Comparison of ENCODE assay signal across 18 cellular contexts in the genomic region with DNA sequence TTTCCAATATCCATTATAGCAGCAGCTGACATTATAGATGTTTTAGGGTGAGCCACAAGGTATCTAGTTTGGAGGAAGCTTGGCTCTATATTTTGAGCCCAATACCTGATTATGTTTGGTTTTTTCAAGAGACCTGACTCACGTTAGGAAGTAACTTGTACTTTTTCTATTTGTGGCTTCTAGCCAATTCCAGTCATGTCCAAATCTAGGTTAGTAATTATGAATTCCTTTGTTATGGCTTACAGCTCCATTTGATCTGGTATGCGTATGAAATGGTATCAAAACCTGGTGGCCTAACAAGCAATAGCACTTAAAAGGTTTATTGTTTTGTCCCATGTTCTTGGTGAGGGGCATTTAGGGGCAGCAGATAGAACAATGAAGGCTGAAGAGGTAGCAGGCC.
DNase-seq lines count a peak whose midpoint lies in the region; FAIRE-seq and TF ChIP-seq lines count a peak whose summit lies in the region.
"Had no signal": no experiment of that assay in that cellular context is flagged by ENCODE, and none has a peak within 500 bp of the region (broad histone marks: within the 10 kb centered on the region; RNA-seq: fewer than 3 reads in every experiment).

No MANE protein-coding gene starts in this region.

- no peak for FAIRE-seq in bronchial epithelial cell (lab: Jason Lieb, UNC)
- FAIRE-seq: H54, HTR-8/SVneo had no signal

- TF ChIP-seq CTCF in RWPE1 (conservative IDR thresholded peaks at IDR 0.05; ENCODE audit: low read depth): no peak
- no peak for TF ChIP-seq CTCF in bronchial epithelial cell (IDR thresholded peaks at IDR 0.05; ENCODE audit: insufficient read depth, low read length, severe bottlenecking)
- no peak for TF ChIP-seq CTCF in fibroblast of pulmonary artery (IDR thresholded peaks at IDR 0.05; ENCODE audit: low read length, missing control alignments)

- H3K36me3 ChIP-seq in bronchial epithelial cell (ENCODE audit: control insufficient read depth, insufficient read depth, low read length): no peaks in the 10 kb centered on the region

- POLR2A ChIA-PET in RWPE1 (lab: Yijun Ruan, JAX; ENCODE audit: low non-redundant PET): no interaction called here

- H3K27ac ChIP-seq in RWPE1: no peak overlapping the region
- H3K27ac ChIP-seq: C4-2B had no signal

- CTCF ChIA-PET in RWPE1 (lab: Yijun Ruan, JAX): interaction anchor here (0.6 to 0.7 kb wide), 2 partner anchors 33 to 1531 kb away, joined by 3 to 4 read pairs; no protein-coding TSS in a partner anchor

- no peak overlapping the region for H3K4me3 ChIP-seq in bronchial epithelial cell (ENCODE audit: low read depth, low read length)
- no peak overlapping the region for H3K4me3 ChIP-seq in fibroblast of pulmonary artery (replicated peaks; ENCODE audit: low read depth, low read length)

- H3K27me3 ChIP-seq in bronchial epithelial cell (ENCODE audit: control insufficient read depth, insufficient read depth, low read length): no peaks in the 10 kb centered on the region

- DNase-seq in RWPE1 (ENCODE audit: low spot score) (peak; percentile 2), bronchial epithelial cell (ENCODE audit: low read depth) (peak; percentile 75), fibroblast of pulmonary artery (ENCODE audit: low read depth) (peak; percentile 15), pulmonary artery endothelial cell (ENCODE audit: low read depth, low spot score) (peak; percentile 30), SKM-1 (lab: John Stamatoyannopoulos, UW; ENCODE audit: unreplicated experiment) (no peak), NCI-H2196 (lab: John Stamatoyannopoulos, UW; ENCODE audit: unreplicated experiment) (no peak), UCSD-AML1 (lab: John Stamatoyannopoulos, UW; ENCODE audit: unreplicated experiment) (no peak)
- DNase-seq in stimulated activated CD4-positive, alpha-beta T cell treated with anti-CD3 and anti-CD28 coated beads, Interleukin-4, amount 100 ng/mL, for 24 hours: no peak
- DNase-seq: COR-L47, DMS153, Kasumi-1, NCI-H187 treated with DMSO at 0.1 percent for 48 hours, NCI-H2171, NCI-H82, PC-3 had no signal

Comparison
In these comparisons a context has a peak if more than half of its experiments do, and no peak if none do; other contexts are left out.
1. DNase-seq: peak in RWPE1 (single experiment), bronchial epithelial cell (single experiment), fibroblast of pulmonary artery (single experiment) and pulmonary artery endothelial cell (single experiment); none in SKM-1 (single experiment), NCI-H2196 (single experiment), stimulated activated CD4-positive, alpha-beta T cell treated with anti-CD3 and anti-CD28 coated beads, Interleukin-4, amount 100 ng/mL, for 24 hours (single experiment) and UCSD-AML1 (single experiment).